In the genomic region with DNA sequence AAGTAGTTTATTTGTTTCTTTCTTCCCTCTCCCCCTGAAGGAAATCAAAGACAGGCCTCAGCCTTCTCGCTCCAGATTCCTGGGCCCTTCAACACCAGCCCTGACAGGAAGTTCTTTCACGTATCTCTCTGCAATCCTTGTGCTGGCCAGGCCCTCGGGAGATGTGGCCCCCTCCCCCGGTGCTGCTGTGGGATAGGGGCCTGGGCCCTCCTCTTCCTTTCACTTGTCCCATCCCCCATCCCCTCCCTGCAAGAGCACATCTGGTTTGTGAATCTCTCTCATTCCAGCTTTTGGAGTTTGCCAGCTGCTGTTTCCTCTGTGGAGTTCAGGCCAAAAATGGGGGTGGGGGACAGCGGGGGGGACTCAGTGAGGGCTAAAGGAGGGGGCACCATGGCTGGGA, we compare ENCODE assay signal across 11 cellular contexts. TPM values are rescaled to one million over a fixed set of nuclear protein-coding genes. Genes with fewer than 3 reads are reported as not detected.
DNase-seq lines count a peak whose midpoint lies in the region; TF ChIP-seq lines count a peak whose summit lies in the region.
"Had no signal": no experiment of that assay in that cellular context is flagged by ENCODE, and none has a peak within 500 bp of the region (broad histone marks: within the 10 kb centered on the region; RNA-seq: fewer than 3 reads in every experiment).

No MANE protein-coding gene starts in this region.

- WGBS in esophagus muscularis mucosa: 11% methylated on average over 5 of the region's 5 CpGs
- WGBS in mesendoderm (ENCODE audit: extremely low coverage, insufficient coverage, low lambda C conversion rate): no CpG with 5 or more reads among the region's 5 CpGs
- 42 to 47% methylated on average over 5 of the region's 5 CpGs for WGBS in thyroid gland, 2 donors

- H3K36me3 ChIP-seq in MG63: peaks cover 64% of the 10 kb centered on the region
- peaks cover 0 to 24% (median 18%) of the 10 kb centered on the region in 4 donors for H3K36me3 ChIP-seq in esophagus muscularis mucosa
- H3K36me3 ChIP-seq in mesendoderm (ENCODE audit: control insufficient read depth, insufficient read depth, low read length): peaks cover 4% of the 10 kb centered on the region
- H3K36me3 ChIP-seq in thyroid gland: peaks cover 0 to 8% of the 10 kb centered on the region in 2 donors

- H3K27ac ChIP-seq in esophagus muscularis mucosa (replicated peaks in 1 of 4): peak overlapping the region; percentile 95 to 99 (median 99)
- peak overlapping the region; percentile 21 for H3K27ac ChIP-seq in mesendoderm (ENCODE audit: low read depth, low read length)
- peak overlapping the region; percentile 17 to 74 (median 32) for H3K27ac ChIP-seq in thyroid gland

- no peak overlapping the region for H3K4ac ChIP-seq in mesendoderm (ENCODE audit: low read depth, low read length)

- H3K23ac ChIP-seq in mesendoderm (ENCODE audit: low read length): no peak overlapping the region

- H2BK5ac ChIP-seq in mesendoderm (ENCODE audit: low read length): peak overlapping the region; percentile 13

- DNase-seq in MG63: peak; percentile 66
- DNase-seq in esophagus muscularis mucosa (ENCODE audit: extremely low spot score): no peak
- peak; percentile 80 for DNase-seq in mesendoderm
- no peak for DNase-seq in thyroid gland
- DNase-seq in stimulated activated CD4-positive, alpha-beta T cell treated with anti-CD3 and anti-CD28 coated beads, Interleukin-4, amount 100 ng/mL, for 1 hour: no peak
- DNase-seq in activated naive CD4-positive, alpha-beta T cell treated with Interleukin-2 at 50 U/mL for 16 hours: no peak
- DNase-seq in activated gamma-delta T cell treated with Interleukin-2 at 50 U/mL for 16 hours: no peak
- DNase-seq in NOMO-1 treated with dmso at 0.1 percent for 144 hours (lab: John Stamatoyannopoulos, UW; ENCODE audit: unreplicated experiment): no peak
- DNase-seq: activated naive CD4-positive, alpha-beta T cell treated with anti-CD3 and anti-CD28 coated beads for 36 hours; NCI-H446 treated with DMSO at 0.1 percent for 48 hours had no signal

- peak overlapping the region; percentile 41 for H3K9ac ChIP-seq in mesendoderm (ENCODE audit: low read length)

- intact Hi-C loops in esophagus muscularis mucosa (cut with DNase I): no loop called here
- intact Hi-C loops in thyroid gland (cut with DNase I): loop anchor here (5.0 kb wide), 1 partner anchor 42 kb away; no protein-coding TSS in a partner anchor

- H3K27me3 ChIP-seq in MG63 (no peaks in the 10 kb centered on the region), esophagus muscularis mucosa (no peaks in the 10 kb centered on the region), mesendoderm (ENCODE audit: insufficient read depth, low read length, poor library complexity) (no peaks in the 10 kb centered on the region), thyroid gland (no peaks in the 10 kb centered on the region)

- peak overlapping the region; percentile 68 for H3K56ac ChIP-seq in mesendoderm (ENCODE audit: low read length)

- peak overlapping the region; percentile 16; the same call in 1 of the 2 replicates for H3K4me3 ChIP-seq in MG63
- H3K4me3 ChIP-seq in esophagus muscularis mucosa: peak overlapping the region; percentile 24 to 40 (median 32)
- no peak overlapping the region for H3K4me3 ChIP-seq in mesendoderm (ENCODE audit: low read length)
- no peak overlapping the region for H3K4me3 ChIP-seq in thyroid gland (replicated peaks in 1 of 3)

- peak overlapping the region; percentile 12 for H3K18ac ChIP-seq in mesendoderm (ENCODE audit: low read length)

- no peak overlapping the region for H2AK5ac ChIP-seq in mesendoderm (ENCODE audit: low read length)

- no peak overlapping the region for H2BK120ac ChIP-seq in mesendoderm (ENCODE audit: low read depth, low read length)

- no peak overlapping the region for H4K5ac ChIP-seq in mesendoderm (ENCODE audit: low read length)

- H3K79me1 ChIP-seq in mesendoderm (ENCODE audit: low read length): peaks cover 23% of the 10 kb centered on the region

- H3K4me2 ChIP-seq in mesendoderm (ENCODE audit: low read length): no peak overlapping the region

- peaks cover 36% of the 10 kb centered on the region for H3K79me2 ChIP-seq in mesendoderm (ENCODE audit: control insufficient read depth, insufficient read depth, low read length)

- H3K9me3 ChIP-seq in MG63: no peaks in the 10 kb centered on the region
- no peaks in the 10 kb centered on the region for H3K9me3 ChIP-seq in esophagus muscularis mucosa
- no peaks in the 10 kb centered on the region for H3K9me3 ChIP-seq in thyroid gland

- H2BK15ac ChIP-seq in mesendoderm (replicated peaks; ENCODE audit: low read depth): no peak overlapping the region

- no peak for TF ChIP-seq EP300 in esophagus muscularis mucosa (IDR thresholded peaks at IDR 0.05)

- H3K4me1 ChIP-seq in esophagus muscularis mucosa (peaks cover 65 to 92% (median 89%) of the 10 kb centered on the region in 4 donors), mesendoderm (ENCODE audit: control insufficient read depth, low read depth, low read length) (peaks cover 23% of the 10 kb centered on the region), thyroid gland (peaks cover 0 to 10% of the 10 kb centered on the region in 2 donors)

- TF ChIP-seq POLR2A in esophagus muscularis mucosa (IDR thresholded peaks at IDR 0.05; ENCODE audit: low read depth) (no peak), thyroid gland (IDR thresholded peaks at IDR 0.05) (no peak)

- TF ChIP-seq CTCF in esophagus muscularis mucosa (IDR thresholded peaks at IDR 0.05) (no peak), thyroid gland (IDR thresholded peaks at IDR 0.05) (no peak)

- H4K8ac ChIP-seq in mesendoderm (ENCODE audit: low read depth, low read length): no peak overlapping the region

RNA-seq across cellular contexts. Expression of a gene that starts 7.2 kb away (rescaled TPM):
- total RNA-seq in MG63 (2014; rRNA removed; shearing (Covaris generic); ENCODE audit: low replicate concordance): 29.1 and 39.0 TPM in 2 replicates
- total RNA-seq in esophagus muscularis mucosa (100 to 1,000 TPM; 203 to 338 (median 250) TPM), thyroid gland (100 to 1,000 TPM in 3 of 4 donors, 10 to 100 TPM in 1; 98.5 to 161 (median 118) TPM)
- 16.1 TPM for polyA plus RNA-seq in mesendoderm (2013, experiment 1 of 2)
- polyA plus RNA-seq in mesendoderm (2013, experiment 2 of 2): 15.2 TPM

RNA-seq across cellular contexts. Expression of a gene that starts 11.9 kb away (rescaled TPM):
- not detected in 2 replicates for total RNA-seq in MG63 (2014; rRNA removed; shearing (Covaris generic); ENCODE audit: low replicate concordance)
- total RNA-seq in esophagus muscularis mucosa: not detected
- not detected for polyA plus RNA-seq in mesendoderm (2013, experiment 1 of 2)
- not detected for polyA plus RNA-seq in mesendoderm (2013, experiment 2 of 2)
- not detected for total RNA-seq in thyroid gland
- total RNA-seq: activated naive CD4-positive, alpha-beta T cell treated with anti-CD3 and anti-CD28 coated beads for 36 hours; glomerular endothelial cell had no signal

RNA-seq across cellular contexts. Expression of a gene that starts 24.3 kb away (rescaled TPM):
- 53.6 and 59.7 TPM in 2 replicates for total RNA-seq in MG63 (2014; rRNA removed; shearing (Covaris generic); ENCODE audit: low replicate concordance)
- total RNA-seq in esophagus muscularis mucosa (100 to 1,000 TPM; 111 to 168 (median 157) TPM), thyroid gland (100 to 1,000 TPM in 1 of 4 donors, 10 to 100 TPM in 3; 79.0 to 144 (median 89.8) TPM)
- polyA plus RNA-seq in mesendoderm (2013, experiment 1 of 2): 22.6 TPM
- 22.2 TPM for polyA plus RNA-seq in mesendoderm (2013, experiment 2 of 2)

RNA-seq across cellular contexts. Expression of a gene that starts 46.6 kb away (rescaled TPM):
- total RNA-seq in MG63 (2014; rRNA removed; shearing (Covaris generic); ENCODE audit: low replicate concordance): 28.7 and 45.1 TPM in 2 replicates
- total RNA-seq in esophagus muscularis mucosa: 10 to 100 TPM; 21.6 to 41.5 (median 35.1) TPM
- 10.0 TPM for polyA plus RNA-seq in mesendoderm (2013, experiment 1 of 2)
- polyA plus RNA-seq in mesendoderm (2013, experiment 2 of 2): 9.5 TPM
- 10 to 100 TPM; 11.8 to 48.0 (median 16.1) TPM for total RNA-seq in thyroid gland

RNA-seq across cellular contexts. Expression of a gene that starts 56.9 kb away (rescaled TPM):
- total RNA-seq in MG63 (2014; rRNA removed; shearing (Covaris generic); ENCODE audit: low replicate concordance): 14.6 and 14.9 TPM in 2 replicates
- total RNA-seq in esophagus muscularis mucosa: 10 to 100 TPM in 2 of 4 donors, 1 to 10 TPM in 2; 8.3 to 11.8 (median 10.0) TPM
- 14.8 TPM for polyA plus RNA-seq in mesendoderm (2013, experiment 1 of 2)
- 14.9 TPM for polyA plus RNA-seq in mesendoderm (2013, experiment 2 of 2)
- 10 to 100 TPM in 2 of 4 donors, 1 to 10 TPM in 2; 5.6 to 10.9 (median 9.2) TPM for total RNA-seq in thyroid gland

Comparison
In these comparisons a context has a peak if more than half of its experiments do, and no peak if none do; other contexts are left out.
1. DNase-seq: peak in MG63 (single experiment) and mesendoderm (single experiment); none in esophagus muscularis mucosa (single experiment), thyroid gland (0 of 2), stimulated activated CD4-positive, alpha-beta T cell treated with anti-CD3 and anti-CD28 coated beads, Interleukin-4, amount 100 ng/mL, for 1 hour (single experiment), activated naive CD4-positive, alpha-beta T cell treated with Interleukin-2 at 50 U/mL for 16 hours (single experiment), activated gamma-delta T cell treated with Interleukin-2 at 50 U/mL for 16 hours (single experiment) and NOMO-1 treated with dmso at 0.1 percent for 144 hours (single experiment).
2. H3K4me3 ChIP-seq: peak in MG63 (single experiment) and esophagus muscularis mucosa (4 of 4); none in mesendoderm (single experiment) and thyroid gland (0 of 3).
3. H3K27ac ChIP-seq: peak in every context shown above with its lines; median percentile 99 in esophagus muscularis mucosa; 32 in thyroid gland; 21 in mesendoderm.